Comparison of ENCODE assay signal across 20 cellular contexts in the genomic region with DNA sequence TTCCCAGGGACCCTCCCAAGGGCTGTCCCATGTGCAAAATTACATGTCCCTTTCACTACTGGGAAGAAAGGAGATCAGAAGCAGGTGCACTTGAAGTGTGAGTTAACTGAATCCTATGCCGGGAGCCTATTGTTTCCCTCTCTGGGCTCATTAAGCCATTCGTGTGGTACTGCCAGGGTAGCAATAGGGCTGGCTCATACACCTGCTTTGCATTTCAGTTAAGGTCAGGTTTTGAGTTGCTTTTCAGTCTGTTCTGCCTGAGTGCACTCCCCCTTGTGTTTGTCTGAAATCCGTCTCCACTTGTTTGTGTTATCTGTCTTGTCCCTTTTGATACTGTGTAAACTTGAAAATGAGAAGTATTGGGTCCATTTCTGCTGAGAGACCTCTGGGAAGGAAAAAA.
DNase-seq lines count a peak whose midpoint lies in the region; ATAC-seq, FAIRE-seq and TF ChIP-seq lines count a peak whose summit lies in the region.
"Had no signal": no experiment of that assay in that cellular context is flagged by ENCODE, and none has a peak within 500 bp of the region (broad histone marks: within the 10 kb centered on the region; RNA-seq: fewer than 3 reads in every experiment).

No MANE protein-coding gene starts in this region.

- 15% methylated on average over 3 of the region's 3 CpGs for WGBS in GM12878 (ENCODE audit: insufficient coverage, insufficient replicate concordance, low lambda C conversion rate, missing lambda C conversion rate)

- no peaks in the 10 kb centered on the region for H3K27me3 ChIP-seq in GM12878 (replicated peaks in 1 of 2; ENCODE audit: control insufficient read depth in 2 of 2, insufficient read depth in 2 of 2, low read length in 1 of 2)
- H3K27me3 ChIP-seq: ascending aorta, sigmoid colon had no signal

- H3K79me2 ChIP-seq in GM12878 (ENCODE audit: control insufficient read depth, insufficient read depth, low read length) = no peaks in the 10 kb centered on the region

- SMC1A ChIA-PET in GM12878 (lab: Charles Lee; ENCODE audit: uncharacterized antibody, unreplicated experiment) = interaction anchor here (1.0 kb wide), 1 partner anchor 9 kb away, joined by 3 read pairs; no protein-coding TSS in a partner anchor

- no peak for TF ChIP-seq EP300 in GM12878 (IDR thresholded peaks at IDR 0.05; ENCODE audit: borderline replicate concordance in 1 of 2, control insufficient read depth in 1 of 2, low read depth in 2 of 2, low read length in 2 of 2)

- no peak overlapping the region for H3K9ac ChIP-seq in GM12878 (ENCODE audit: control insufficient read depth, insufficient read depth, low read length)

- intact Hi-C loops in GM12878 (cut with micrococcal nuclease; ENCODE audit: unreplicated experiment) = no loop called here

- no peaks in the 10 kb centered on the region for H3K36me3 ChIP-seq in GM12878 (ENCODE audit: control insufficient read depth in 2 of 2, insufficient read depth in 2 of 2, low read length in 1 of 2)
- H3K36me3 ChIP-seq: ascending aorta, sigmoid colon had no signal

- H3K4me1 ChIP-seq in GM12878 (ENCODE audit: control insufficient read depth, insufficient read depth, low read length) = no peaks in the 10 kb centered on the region
- H3K4me1 ChIP-seq: ascending aorta, Caco-2, sigmoid colon had no signal

- RAD21 ChIA-PET in GM12878 (lab: Charles Lee; ENCODE audit: unreplicated experiment) = no interaction called here

- DNase-seq in DMS53 (lab: John Stamatoyannopoulos, UW) = peak; percentile 74
- DNase-seq in NCI-H1436 (lab: John Stamatoyannopoulos, UW) = peak; percentile 67
- peak; percentile 80 for DNase-seq in NCI-H69 (lab: John Stamatoyannopoulos, UW)
- no peak for DNase-seq in GM12878 (ENCODE audit: low read depth, low spot score)
- no peak for DNase-seq in HPDE6-E6E7 (ENCODE audit: extremely low spot score)
- no peak for DNase-seq in NCI-H1694 (lab: John Stamatoyannopoulos, UW)
- DNase-seq in H4 (ENCODE audit: low spot score) = no peak
- DNase-seq: activated CD4-positive, alpha-beta T cell treated with anti-CD3 and anti-CD28 coated beads for 1 hour; activated CD8-positive, alpha-beta memory T cell treated with anti-CD3 and anti-CD28 coated beads, Interleukin-2, amount 10 ng/mL, durations not matched to agents 7 days and 5 days; activated gamma-delta T cell treated with Interleukin-2 at 50 U/mL for 16 hours; Caco-2; H7; left colon; NCI-H82; occipital lobe; sigmoid colon; stimulated activated CD4-positive, alpha-beta T cell treated with anti-CD3 and anti-CD28 coated beads, Interleukin-2, amount 100 ng/mL, for 48 hours; substantia nigra had no signal

- no peak overlapping the region for H3K27ac ChIP-seq in GM12878 (ENCODE audit: control insufficient read depth, insufficient read depth)
- H3K27ac ChIP-seq: ascending aorta, sigmoid colon had no signal

- CTCF ChIA-PET in GM12878 (lab: Yijun Ruan, JAX) = no interaction called here

- no peaks in the 10 kb centered on the region for H3K9me3 ChIP-seq in GM12878 (replicated peaks; ENCODE audit: control insufficient read depth, insufficient read depth, low read length)
- H3K9me3 ChIP-seq: ascending aorta, Caco-2, sigmoid colon had no signal

- POLR2A ChIA-PET in GM12878 (lab: Charles Lee) = no interaction called here

- TF ChIP-seq CTCF in GM12878 (IDR thresholded peaks at IDR 0.05 in 2 of 3, conservative IDR thresholded peaks at IDR 0.05 in 1 of 3; ENCODE audit: control insufficient read depth in 2 of 3, extremely low read depth in 1 of 3, insufficient read depth in 1 of 3, low read depth in 3 of 3, low read length in 3 of 3) = no peak

- no peak overlapping the region for H2AFZ ChIP-seq in GM12878 (ENCODE audit: control insufficient read depth, low read depth, low read length)

- no peaks in the 10 kb centered on the region for H4K20me1 ChIP-seq in GM12878 (ENCODE audit: control insufficient read depth, insufficient read depth)

- TF ChIP-seq RAD21 in GM12878 (IDR thresholded peaks at IDR 0.05; ENCODE audit: insufficient read depth, low read depth, low read length) = no peak

- ATAC-seq in GM12878 (peak; percentile 49), HG02840 (IDR thresholded peaks at IDR 0.05; ENCODE audit: low FRiP score, unreplicated experiment) (no peak)
- ATAC-seq: activated CD8-positive, alpha-beta memory T cell treated with anti-CD3 and anti-CD28 coated beads, Interleukin-2, amount 10 ng/mL, durations not matched to agents 7 days and 5 days; left colon had no signal

- BruUV-seq in GM12878 (replicated peaks; lab: Mats Ljungman, UMichigan) = no TSS peak

- FAIRE-seq in GM12878 (lab: Jason Lieb, UNC) = no peak

- in situ Hi-C loops in GM12878 (cut with MboI) = no loop called here

- TF ChIP-seq POLR2A in GM12878 (IDR thresholded peaks at IDR 0.05; ENCODE audit: low read depth, low read length) = no peak

- H3K4me3 ChIP-seq in GM12878 = no peak overlapping the region
- H3K4me3 ChIP-seq: ascending aorta, sigmoid colon had no signal

- no peak overlapping the region for H3K4me2 ChIP-seq in GM12878 (ENCODE audit: control insufficient read depth, insufficient read depth)

TF ChIP-seq in GM12878, 131 proteins besides CTCF, POLR2A, EP300 and RAD21:
- TF ChIP-seq MYB (IDR thresholded peaks at IDR 0.05; ENCODE audit: borderline replicate concordance, low read depth, low read length) = no peak

Comparison
In these comparisons a context has a peak if more than half of its experiments do, and no peak if none do; other contexts are left out.
1. DNase-seq: peak in DMS53 (single experiment), NCI-H1436 (single experiment) and NCI-H69 (single experiment); none in GM12878 (single experiment), HPDE6-E6E7 (single experiment), NCI-H1694 (single experiment) and H4 (single experiment).